26 cellular contexts compared by ENCODE assay signal in the genomic region with DNA sequence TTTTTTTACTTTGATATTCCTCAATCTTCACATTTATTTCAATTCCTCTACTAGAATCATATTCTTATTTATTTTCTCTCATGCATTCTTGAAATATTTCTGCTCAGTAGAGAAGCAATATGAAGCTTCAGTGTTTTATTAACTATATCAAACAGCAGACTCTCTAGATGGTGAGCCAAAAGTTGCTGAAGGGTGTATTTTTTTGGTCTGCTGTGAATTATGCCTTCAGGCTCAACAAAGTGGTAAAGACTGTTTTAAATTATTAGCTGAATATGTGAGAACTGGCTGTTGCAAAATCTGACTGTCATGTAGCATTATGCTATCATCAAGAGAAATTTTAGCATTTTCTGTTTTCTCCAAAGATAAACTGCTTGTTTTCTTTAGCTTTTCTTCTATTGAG. TPM values are rescaled to one million over a fixed set of nuclear protein-coding genes. Genes with fewer than 3 reads are reported as not detected.
DNase-seq lines count a peak whose midpoint lies in the region; ATAC-seq and TF ChIP-seq lines count a peak whose summit lies in the region.
"Had no signal": no experiment of that assay in that cellular context is flagged by ENCODE, and none has a peak within 500 bp of the region (broad histone marks: within the 10 kb centered on the region; RNA-seq: fewer than 3 reads in every experiment).

No MANE protein-coding gene starts in this region.

- DNase-seq in AG09319 (ENCODE audit: extremely low read depth, low read depth) (peak; percentile 30), PC-3 (no peak), dedifferentiated amniotic fluid mesenchymal stem cell (ENCODE audit: extremely low spot score) (peak; percentile 73), myocyte (ENCODE audit: low read depth) (peak; percentile 9), natural killer cell (no peak)
- DNase-seq in stimulated activated CD8-positive, alpha-beta memory T cell treated with anti-CD3 and anti-CD28 coated beads, Interleukin-4, amount 100 ng/mL, for 48 hours: no peak
- no peak for DNase-seq in activated T-cell treated with anti-CD3 and anti-CD28 coated beads, Interleukin-2, amount 50 U/mL, for 24 hours
- DNase-seq: activated CD4-positive, alpha-beta T cell treated with anti-CD3 and anti-CD28 coated beads, Interleukin-2, amount 50 U/mL, for 1 hour; C1 segment of cervical spinal cord; Calu3; HCEC 1CT; hypothalamus; left lung; NCI-H1105; NCI-H1930; NCI-H69; RPMI8226; sigmoid colon; T1000; upper lobe of left lung had no signal

- no peaks in the 10 kb centered on the region for H3K27me3 ChIP-seq in PC-3 (ENCODE audit: low read length)
- H3K27me3 ChIP-seq: gastroesophageal sphincter, left lung, neural progenitor cell, sigmoid colon, upper lobe of left lung had no signal

- H3K9me3 ChIP-seq in PC-3 (ENCODE audit: low read length): no peaks in the 10 kb centered on the region
- H3K9me3 ChIP-seq: left lung, prostate gland, upper lobe of left lung had no signal

- H3F3A ChIP-seq in PC-3 (ENCODE audit: low read length, unreplicated experiment): peaks cover 10% of the 10 kb centered on the region

- no peaks in the 10 kb centered on the region for H3K79me2 ChIP-seq in PC-3 (ENCODE audit: low read length)

- H3K9ac ChIP-seq in PC-3 (ENCODE audit: low read length): no peak overlapping the region
- H3K9ac ChIP-seq: neural progenitor cell had no signal

- no peaks in the 10 kb centered on the region for H3K9me3 Mint-ChIP-seq in natural killer cell
- no peaks in the 10 kb centered on the region for H3K9me3 Mint-ChIP-seq in activated T-cell treated with anti-CD3 and anti-CD28 coated beads, Interleukin-2, amount 50 U/mL, for 24 hours
- H3K9me3 Mint-ChIP-seq: neural progenitor cell had no signal

- POLR2A ChIA-PET in PC-3 (lab: Charles Lee; ENCODE audit: unreplicated experiment): interaction anchor here (0.8 kb wide), 1 partner anchor 610 kb away, joined by 26 read pairs; no protein-coding TSS in a partner anchor

- intact Hi-C loops in PC-3 (cut with micrococcal nuclease): no loop called here
- intact Hi-C loops in natural killer cell (cut with micrococcal nuclease): no loop called here

- H3K27me3 Mint-ChIP-seq in natural killer cell (ENCODE audit: low read depth in 2 of 2): peaks cover 0 to 6% of the 10 kb centered on the region in 2 donors
- peaks cover 4% of the 10 kb centered on the region for H3K27me3 Mint-ChIP-seq in activated T-cell treated with anti-CD3 and anti-CD28 coated beads, Interleukin-2, amount 50 U/mL, for 24 hours

- 0 out of 2 replicates have a peak overlapping the region, but pooled peaks have one; percentile 56 for H3K4me2 ChIP-seq in PC-3 (ENCODE audit: low read length)
- H3K4me2 ChIP-seq: neural progenitor cell had no signal

- no peak overlapping the region for H2AFZ ChIP-seq in PC-3 (ENCODE audit: low read length)
- H2AFZ ChIP-seq: neural progenitor cell had no signal

- peaks cover 16% of the 10 kb centered on the region for H3K4me1 ChIP-seq in PC-3 (ENCODE audit: insufficient read depth, low read length)
- H3K4me1 ChIP-seq: left lung, neural progenitor cell, upper lobe of left lung had no signal

- no peak overlapping the region for H3K4me3 ChIP-seq in PC-3 (ENCODE audit: low read length)
- H3K4me3 ChIP-seq: gastroesophageal sphincter, left lung, neural progenitor cell, prostate gland, sigmoid colon, upper lobe of left lung had no signal

- H3K9me2 ChIP-seq in PC-3 (replicated peaks; ENCODE audit: low read length): no peaks in the 10 kb centered on the region

- no peak overlapping the region for H3K27ac ChIP-seq in PC-3 (ENCODE audit: low read length)
- H3K27ac ChIP-seq: gastroesophageal sphincter, left lung, neural progenitor cell, sigmoid colon, upper lobe of left lung had no signal

- ATAC-seq in PC-3 (no peak), natural killer cell (no peak), HG03439 (IDR thresholded peaks at IDR 0.05; ENCODE audit: unreplicated experiment) (no peak)
- ATAC-seq: WTC11 had no signal

- H3K27ac Mint-ChIP-seq in natural killer cell: no peak overlapping the region
- H3K27ac Mint-ChIP-seq in activated T-cell treated with anti-CD3 and anti-CD28 coated beads, Interleukin-2, amount 50 U/mL, for 24 hours: no peak overlapping the region
- H3K27ac Mint-ChIP-seq: activated naive CD8-positive, alpha-beta T cell; neural progenitor cell; WTC11 had no signal

- no peak for TF ChIP-seq CTCF in AG09319 (IDR thresholded peaks at IDR 0.05; ENCODE audit: low read depth, low read length)
- no peak for TF ChIP-seq CTCF in PC-3 (conservative IDR thresholded peaks at IDR 0.05; ENCODE audit: low read depth, low read length)
- no peak for TF ChIP-seq CTCF in natural killer cell (IDR thresholded peaks at IDR 0.05)

- no peaks in the 10 kb centered on the region for H3K36me3 Mint-ChIP-seq in natural killer cell
- no peaks in the 10 kb centered on the region for H3K36me3 Mint-ChIP-seq in activated T-cell treated with anti-CD3 and anti-CD28 coated beads, Interleukin-2, amount 50 U/mL, for 24 hours (ENCODE audit: low read depth)
- H3K36me3 Mint-ChIP-seq: activated naive CD8-positive, alpha-beta T cell; neural progenitor cell had no signal

- H3K36me3 ChIP-seq in PC-3 (ENCODE audit: low read depth, low read length): no peaks in the 10 kb centered on the region
- H3K36me3 ChIP-seq: gastroesophageal sphincter, left lung, neural progenitor cell, prostate gland, sigmoid colon, upper lobe of left lung had no signal

- H4K20me1 ChIP-seq in PC-3 (ENCODE audit: low read length): no peaks in the 10 kb centered on the region

- CTCF ChIA-PET in PC-3 (lab: Charles Lee): no interaction called here

- no peak overlapping the region for H3K4me3 Mint-ChIP-seq in natural killer cell
- H3K4me3 Mint-ChIP-seq in activated T-cell treated with anti-CD3 and anti-CD28 coated beads, Interleukin-2, amount 50 U/mL, for 24 hours: no peak overlapping the region
- H3K4me3 Mint-ChIP-seq: activated naive CD8-positive, alpha-beta T cell; neural progenitor cell; WTC11 had no signal

- BruUV-seq in PC-3 (replicated peaks; lab: Mats Ljungman, UMichigan): no TSS peak

- no peaks in the 10 kb centered on the region for H3K4me1 Mint-ChIP-seq in natural killer cell
- no peaks in the 10 kb centered on the region for H3K4me1 Mint-ChIP-seq in activated T-cell treated with anti-CD3 and anti-CD28 coated beads, Interleukin-2, amount 50 U/mL, for 24 hours (ENCODE audit: low read depth)
- H3K4me1 Mint-ChIP-seq: WTC11 had no signal

RNA-seq across cellular contexts. Expression of a gene that starts 24.9 kb away (rescaled TPM):
- total RNA-seq in PC-3 (2014; rRNA removed) (32.0 and 42.1 TPM in 2 replicates), myocyte (37.0 and 54.3 TPM in 2 replicates), natural killer cell (1 to 10 TPM in 1 of 3 donors, under 1 TPM in 2; 0.14 to 2.4 (median 0.77) TPM)
- polyA plus RNA-seq in myocyte (2012): 16.0 TPM

Comparison
In these comparisons a context has a peak if more than half of its experiments do, and no peak if none do; other contexts are left out.
1. DNase-seq: peak in AG09319 (single experiment), dedifferentiated amniotic fluid mesenchymal stem cell (single experiment) and myocyte (single experiment); none in PC-3 (single experiment), stimulated activated CD8-positive, alpha-beta memory T cell treated with anti-CD3 and anti-CD28 coated beads, Interleukin-4, amount 100 ng/mL, for 48 hours (single experiment), natural killer cell (single experiment) and activated T-cell treated with anti-CD3 and anti-CD28 coated beads, Interleukin-2, amount 50 U/mL, for 24 hours (single experiment).